ENCODE assay signal across 8 cellular contexts in genomic region chr12:118375348-118375747, GRCh38. TPM values are rescaled to one million over a fixed set of nuclear protein-coding genes. Genes with fewer than 3 reads are reported as not detected.
DNase-seq lines count a peak whose midpoint lies in the region; FAIRE-seq and TF ChIP-seq lines count a peak whose summit lies in the region.

No MANE protein-coding gene starts in this region.

- H3K36me3 ChIP-seq in A673 (ENCODE audit: insufficient read depth, low read length, poor library complexity, severe bottlenecking) (peaks cover 11% of the 10 kb centered on the region), HUES64 (ENCODE audit: insufficient read depth, low read length) (peaks cover 11% of the 10 kb centered on the region), kidney (ENCODE audit: control insufficient read depth in 1 of 2, insufficient read depth in 2 of 2, low read length in 2 of 2) (peaks cover 4 to 10% of the 10 kb centered on the region in 2 donors)

- TF ChIP-seq CTCF in A673 (conservative IDR thresholded peaks at IDR 0.05; ENCODE audit: low read depth, low read length), result no peak
- no peak for TF ChIP-seq CTCF in nephron progenitor cell (IDR thresholded peaks at IDR 0.05)
- no peak for TF ChIP-seq CTCF in kidney (IDR thresholded peaks at IDR 0.05; ENCODE audit: borderline replicate concordance, extremely low read depth, insufficient read depth)

- no peaks in the 10 kb centered on the region for H3K27me3 ChIP-seq in A673 (replicated peaks; ENCODE audit: insufficient read depth, low read depth, low read length, poor library complexity)
- H3K27me3 ChIP-seq in HUES64 (ENCODE audit: insufficient read depth, low read length), result peaks cover 17% of the 10 kb centered on the region

- H3K9ac ChIP-seq in HUES64 (ENCODE audit: low read depth, low read length) (no peak overlapping the region), kidney (ENCODE audit: low read length in 2 of 2) (no peak overlapping the region)

- H3K9me3 ChIP-seq in A673 (ENCODE audit: low read depth, low read length, poor library complexity, severe bottlenecking), result no peaks in the 10 kb centered on the region
- no peaks in the 10 kb centered on the region for H3K9me3 ChIP-seq in HUES64 (ENCODE audit: insufficient read depth, low read depth, low read length)
- H3K9me3 ChIP-seq in kidney (ENCODE audit: control insufficient read depth in 1 of 2, low read length in 2 of 2), result no peaks in the 10 kb centered on the region

- intact Hi-C loops in A673 (cut with micrococcal nuclease; ENCODE audit: unreplicated experiment) (loop anchor here (5.0 kb wide), 2 partner anchors 313 to 503 kb away; partner anchors contain the start of gene WSB2), kidney (cut with DNase I) (no loop called here)

- H3K4me1 ChIP-seq in A673 (ENCODE audit: insufficient read depth, low read length, poor library complexity, severe bottlenecking), result peaks cover 27% of the 10 kb centered on the region
- peaks cover 16% of the 10 kb centered on the region; the same call in 1 of the 2 replicates for H3K4me1 ChIP-seq in HUES64 (ENCODE audit: insufficient read depth, low read length)
- H3K4me1 ChIP-seq in kidney (ENCODE audit: control insufficient read depth in 1 of 2, insufficient read depth in 1 of 2, low read depth in 1 of 2, low read length in 2 of 2), result peaks cover 12 to 13% of the 10 kb centered on the region in 2 donors

- no peak overlapping the region for H3K27ac Mint-ChIP-seq in nephron progenitor cell

- no peak overlapping the region for H3K4me3 ChIP-seq in A673 (ENCODE audit: low read depth, low read length, poor library complexity, severe bottlenecking)
- peak overlapping the region; percentile 91; the same call in 1 of the 2 replicates for H3K4me3 ChIP-seq in HUES64 (ENCODE audit: low read length)
- H3K4me3 ChIP-seq in kidney (ENCODE audit: low read length in 2 of 2), result peak overlapping the region in 1 of 2 donors; percentile 94

- peaks cover 28% of the 10 kb centered on the region for H3K27me3 Mint-ChIP-seq in nephron progenitor cell (ENCODE audit: low read depth, poor library complexity)

- WGBS in HUES64, result 81% methylated on average over 10 of the region's 10 CpGs

- H3K27ac ChIP-seq in A673 (ENCODE audit: low read depth, low read length, poor library complexity, severe bottlenecking) (peak overlapping the region; percentile 99), HUES64 (ENCODE audit: low read depth, low read length) (no peak overlapping the region), kidney (ENCODE audit: low read depth in 2 of 2, low read length in 2 of 2) (peak overlapping the region in 1 of 2 donors; percentile 99)

- POLR2A ChIA-PET in A673 (lab: Charles Lee; ENCODE audit: low non-redundant PET), result interaction anchor here (0.6 kb wide), 1 partner anchor 1927 kb away, joined by 10 read pairs; the partner anchor contains the start of gene SIRT4

- no peaks in the 10 kb centered on the region for H3K9me3 Mint-ChIP-seq in nephron progenitor cell

- peaks cover 52% of the 10 kb centered on the region for H3K4me1 Mint-ChIP-seq in nephron progenitor cell

- DNase-seq in A673 (ENCODE audit: low spot score) (no peak), cerebellar cortex (ENCODE audit: low spot score) (peak; percentile 15), nephron progenitor cell (no peak), ureter (ENCODE audit: low spot score) (no peak), kidney (no peak), GM03348 (ENCODE audit: low spot score) (no peak), NCI-H2196 (lab: John Stamatoyannopoulos, UW; ENCODE audit: unreplicated experiment) (no peak)

- CTCF ChIA-PET in A673 (lab: Charles Lee), result interaction anchor here (1.3 to 3.4 kb wide), 4 partner anchors 17 to 254 kb away, joined by 4 to 30 read pairs (median 8); no protein-coding TSS in a partner anchor

- H3K36me3 Mint-ChIP-seq in nephron progenitor cell (ENCODE audit: low read depth), result peaks cover 6% of the 10 kb centered on the region

- TSS peak; percentile 52 for BruUV-seq in A673 (replicated peaks; lab: Mats Ljungman, UMichigan)

- peak overlapping the region; percentile 82 for H3K4me3 Mint-ChIP-seq in nephron progenitor cell

- no peak for FAIRE-seq in kidney (lab: Jason Lieb, UNC)

RNA-seq across cellular contexts. Expression of gene SUDS3, which starts 1.0 kb away (rescaled TPM):
- total RNA-seq in A673 (2021), result 47.8 and 50.0 TPM in 2 replicates
- 24.5 TPM for polyA plus RNA-seq in HUES64 (2013, experiment 1 of 2)
- polyA plus RNA-seq in HUES64 (2013, experiment 2 of 2), result 27.8 TPM
- total RNA-seq in ureter, result 40.1 TPM
- 29.0 TPM for total RNA-seq in kidney
- polyA plus RNA-seq in kidney (ENCODE audit: insufficient read depth, low read depth, low replicate concordance), result 14.9 TPM

RNA-seq across cellular contexts. Expression of gene TAOK3, which starts 2.6 kb away (rescaled TPM):
- total RNA-seq in A673 (2021) (46.6 and 48.9 TPM in 2 replicates), ureter (57.5 TPM), kidney (36.1 TPM)
- polyA plus RNA-seq in HUES64 (2013, experiment 1 of 2), result 3.8 TPM
- 5.1 TPM for polyA plus RNA-seq in HUES64 (2013, experiment 2 of 2)
- polyA plus RNA-seq in kidney (ENCODE audit: insufficient read depth, low read depth, low replicate concordance), result 14.0 TPM
